Comparison of ENCODE assay signal across 36 cellular contexts in genomic region chr15:88591384-88591783, GRCh38. TPM values are rescaled to one million over a fixed set of nuclear protein-coding genes. Genes with fewer than 3 reads are reported as not detected.
DNase-seq lines count a peak whose midpoint lies in the region; ATAC-seq, FAIRE-seq and TF ChIP-seq lines count a peak whose summit lies in the region.
"Had no signal": no experiment of that assay in that cellular context is flagged by ENCODE, and none has a peak within 500 bp of the region (broad histone marks: within the 10 kb centered on the region; RNA-seq: fewer than 3 reads in every experiment).

No MANE protein-coding gene starts in this region.

- peak; percentile 68 for FAIRE-seq in D721Med (lab: Jason Lieb, UNC)
- no peak for FAIRE-seq in K562 (lab: Jason Lieb, UNC)
- FAIRE-seq: A204.1 had no signal

- H3K9me3 ChIP-seq in HEK293 (ENCODE audit: control insufficient read depth, insufficient read depth, low read depth, low read length) (no peaks in the 10 kb centered on the region), SJCRH30 (replicated peaks) (no peaks in the 10 kb centered on the region), K562 (replicated peaks; ENCODE audit: control insufficient read depth, insufficient read depth, low read depth, low read length) (no peaks in the 10 kb centered on the region)
- H3K9me3 ChIP-seq: A549; BE2C; BLaER1; BLaER1 treated with 17β-estradiol and CSF1 and Interleukin-3, amounts not matched to agents 10 nM and 100 nM; Caco-2 had no signal

- no peaks in the 10 kb centered on the region for H3K36me3 Mint-ChIP-seq in natural killer cell
- H3K36me3 Mint-ChIP-seq: CD14-positive monocyte; CD4-positive, alpha-beta memory T cell; CD4-positive, CD25-positive, alpha-beta regulatory T cell; CD8-positive, alpha-beta memory T cell; CD8-positive, alpha-beta T cell had no signal

- no peak for TF ChIP-seq CTCF in D721Med (IDR thresholded peaks at IDR 0.05; ENCODE audit: insufficient read depth, missing control alignments)
- no peak for TF ChIP-seq CTCF in HEK293 (tag by site-specific recombination; IDR thresholded peaks at IDR 0.05)
- no peak for TF ChIP-seq CTCF in K562 (IDR thresholded peaks at IDR 0.05 in 2 of 3, conservative IDR thresholded peaks at IDR 0.05 in 1 of 3; ENCODE audit: insufficient read depth in 2 of 3, low read depth in 1 of 3, low read length in 3 of 3)
- TF ChIP-seq CTCF in natural killer cell (IDR thresholded peaks at IDR 0.05) = no peak

- no peak for TF ChIP-seq EP300 in K562 (IDR thresholded peaks at IDR 0.05; ENCODE audit: low read length)

- no peak overlapping the region for H3K4me3 Mint-ChIP-seq in natural killer cell
- H3K4me3 Mint-ChIP-seq: B cell; CD14-positive monocyte; CD4-positive, alpha-beta memory T cell; CD4-positive, alpha-beta T cell; CD4-positive, CD25-positive, alpha-beta regulatory T cell; CD8-positive, alpha-beta memory T cell; CD8-positive, alpha-beta T cell had no signal

- ATAC-seq in K562 (no peak), natural killer cell (no peak)
- ATAC-seq: A549; CD8-positive, alpha-beta T cell had no signal

- H3K4me2 ChIP-seq in K562 (ENCODE audit: insufficient read depth, low read length) = no peak overlapping the region
- H3K4me2 ChIP-seq: A549; BLaER1; BLaER1 treated with 17β-estradiol and CSF1 and Interleukin-3, amounts not matched to agents 10 nM and 100 nM had no signal

- H3K4me3 ChIP-seq in HEK293 (ENCODE audit: low read depth, low read length) (no peak overlapping the region), SJCRH30 (no peak overlapping the region), K562 (no peak overlapping the region)
- H3K4me3 ChIP-seq: A549; BLaER1; BLaER1 treated with 17β-estradiol and CSF1 and Interleukin-3, amounts not matched to agents 10 nM and 100 nM had no signal

- no peak for DNase-seq in D721Med (ENCODE audit: insufficient read length, low spot score)
- no peak for DNase-seq in SJCRH30
- no peak for DNase-seq in K562 (ENCODE audit: extremely low read depth in 1 of 4, low spot score in 3 of 4)
- no peak for DNase-seq in erythroblast (lab: John Stamatoyannopoulos, UW)
- no peak for DNase-seq in natural killer cell
- no peak for DNase-seq in NCI-H187 (lab: John Stamatoyannopoulos, UW)
- DNase-seq in activated CD8-positive, alpha-beta memory T cell treated with anti-CD3 and anti-CD28 coated beads, Interleukin-2, amount 50 U/mL, for 4 hours = no peak
- DNase-seq: 8988T; ACHN; AML-193; BE2C; C1 segment of cervical spinal cord; Caco-2; Calu3; CD4-positive, alpha-beta memory T cell; CD4-positive, alpha-beta T cell; CD4-positive, CD25-positive, alpha-beta regulatory T cell; CD8-positive, alpha-beta memory T cell; CD8-positive, alpha-beta T cell; COR-L47; DMS 273 treated with DMSO at 0.1 percent for 48 hours; DMS153; DMS53; DMS79; DMS79 treated with DMSO at 0.1 percent for 48 hours; DND-41; EL had no signal

- H3K27ac ChIP-seq in HEK293 (ENCODE audit: extremely low read depth, low read depth, low read length) (no peak overlapping the region), SJCRH30 (peak overlapping the region; percentile 32; the same call in 1 of the 2 replicates), K562 (ENCODE audit: extremely low read depth, low read depth, low read length) (no peak overlapping the region)
- H3K27ac ChIP-seq: 22Rv1; A549; BLaER1; BLaER1 treated with 17β-estradiol and CSF1 and Interleukin-3, amounts not matched to agents 10 nM and 100 nM; C4-2B had no signal

- CTCF ChIA-PET in HEK293 (lab: Yijun Ruan, JAX) (no interaction called here), K562 (lab: Yijun Ruan, JAX; ENCODE audit: low intra/inter-chr PET ratio) (no interaction called here)

- H3K27me3 ChIP-seq in SJCRH30 (no peaks in the 10 kb centered on the region), K562 (ENCODE audit: control insufficient read depth in 2 of 2, insufficient read depth in 2 of 2, low read length in 2 of 2) (peaks cover 4 to 9% of the 10 kb centered on the region in 2 experiments; a peak in 4 of 5 replicates)
- H3K27me3 ChIP-seq: BLaER1; BLaER1 treated with 17β-estradiol and CSF1 and Interleukin-3, amounts not matched to agents 10 nM and 100 nM had no signal

- no peak overlapping the region for H2AFZ ChIP-seq in K562 (ENCODE audit: low read depth, low read length)

- peaks cover 10 to 29% of the 10 kb centered on the region in 2 donors for H3K27me3 Mint-ChIP-seq in natural killer cell (ENCODE audit: low read depth in 2 of 2)
- H3K27me3 Mint-ChIP-seq: B cell had no signal

- BruUV-seq in K562 (replicated peaks; lab: Mats Ljungman, UMichigan) = no TSS peak

- no peak overlapping the region for H3K9ac ChIP-seq in K562 (ENCODE audit: insufficient read depth in 1 of 2, low read depth in 2 of 2, low read length in 2 of 2)
- H3K9ac ChIP-seq: BLaER1; BLaER1 treated with 17β-estradiol and CSF1 and Interleukin-3, amounts not matched to agents 10 nM and 100 nM had no signal

- H3K27ac Mint-ChIP-seq in natural killer cell = no peak overlapping the region
- H3K27ac Mint-ChIP-seq: B cell; CD14-positive monocyte; CD4-positive, alpha-beta T cell; CD4-positive, CD25-positive, alpha-beta regulatory T cell; CD8-positive, alpha-beta memory T cell; CD8-positive, alpha-beta T cell had no signal

- no peaks in the 10 kb centered on the region for H3K36me3 ChIP-seq in HEK293 (ENCODE audit: control insufficient read depth in 2 of 2, insufficient read depth in 1 of 2, low read length in 2 of 2)
- H3K36me3 ChIP-seq in SJCRH30 = no peaks in the 10 kb centered on the region
- H3K36me3 ChIP-seq in K562 (ENCODE audit: control insufficient read depth, insufficient read depth, low read length) = no peaks in the 10 kb centered on the region
- H3K36me3 ChIP-seq: BE2C; BLaER1; BLaER1 treated with 17β-estradiol and CSF1 and Interleukin-3, amounts not matched to agents 10 nM and 100 nM had no signal

- no peaks in the 10 kb centered on the region for H4K20me1 ChIP-seq in K562 (replicated peaks; ENCODE audit: control insufficient read depth, insufficient read depth, low read length)
- H4K20me1 ChIP-seq: BLaER1; BLaER1 treated with 17β-estradiol and CSF1 and Interleukin-3, amounts not matched to agents 10 nM and 100 nM had no signal

- H3K9me3 Mint-ChIP-seq in natural killer cell = no peaks in the 10 kb centered on the region
- H3K9me3 Mint-ChIP-seq: CD14-positive monocyte; CD4-positive, alpha-beta T cell; CD8-positive, alpha-beta T cell had no signal

- in situ Hi-C loops in K562 (cut with MboI) = no loop called here

- POLR2A ChIA-PET in HEK293 (lab: Yijun Ruan, JAX) = no interaction called here
- POLR2A ChIA-PET in K562 (lab: Yijun Ruan, JAX) = no interaction called here

- TF ChIP-seq POLR2A in K562 (conservative IDR thresholded peaks at IDR 0.05) = no peak
- no peak for TF ChIP-seq POLR2A in erythroblast (IDR thresholded peaks at IDR 0.05; ENCODE audit: low read length)

- TF ChIP-seq RAD21 in K562 (CRISPR knock-in tag; conservative IDR thresholded peaks at IDR 0.05 in 1 of 2, IDR thresholded peaks at IDR 0.05 in 1 of 2) = no peak

- H3K4me1 ChIP-seq in HEK293 (ENCODE audit: control insufficient read depth, insufficient read depth, low read length) (peaks cover 15% of the 10 kb centered on the region; the same call in 1 of the 2 replicates), SJCRH30 (peaks cover 5% of the 10 kb centered on the region; the same call in 1 of the 2 replicates), K562 (replicated peaks in 1 of 2; ENCODE audit: control insufficient read depth in 2 of 2, insufficient read depth in 2 of 2, low read length in 2 of 2) (no peaks in the 10 kb centered on the region)
- H3K4me1 ChIP-seq: A549; BLaER1; BLaER1 treated with 17β-estradiol and CSF1 and Interleukin-3, amounts not matched to agents 10 nM and 100 nM; Caco-2 had no signal

- H3K4me1 Mint-ChIP-seq in natural killer cell = no peaks in the 10 kb centered on the region
- H3K4me1 Mint-ChIP-seq: B cell; CD14-positive monocyte; CD4-positive, CD25-positive, alpha-beta regulatory T cell had no signal

- intact Hi-C loops in K562 (cut with micrococcal nuclease) (no loop called here), natural killer cell (cut with micrococcal nuclease) (no loop called here)

- H3K9me1 ChIP-seq in K562 (ENCODE audit: control insufficient read depth, insufficient read depth, low read length) = no peaks in the 10 kb centered on the region

- no peaks in the 10 kb centered on the region for H3K79me2 ChIP-seq in K562 (ENCODE audit: control insufficient read depth, insufficient read depth, low read length)

RNA-seq across cellular contexts. Expression of gene AEN, which starts 29.8 kb away (rescaled TPM):
- 71.1 and 76.5 TPM in 2 replicates for total RNA-seq in SJCRH30 (2014; rRNA removed; shearing (Covaris generic))
- total RNA-seq in K562 (2011; cell fraction: chromatin; rRNA removed; ENCODE audit: low replicate concordance) = 39.3 and 74.9 TPM in 2 replicates
- 60.9 and 72.5 TPM in 2 replicates for total RNA-seq in K562 (2011; cell fraction: nucleolus; rRNA removed)
- 49.7 and 55.9 TPM in 2 replicates for total RNA-seq in K562 (2011; cell fraction: nucleoplasm; rRNA removed)
- 51.0 and 56.6 TPM in 2 replicates for total RNA-seq in K562 (2014; rRNA removed)
- total RNA-seq in K562 (2014; rRNA removed; fragmentation: Illumina TruSeq; extraction: Trizol) = 24.6 and 26.3 TPM in 2 replicates
- total RNA-seq in K562 (2015; rRNA removed; fragmentation: Illumina TruSeq; extraction: Trizol) = 40.0 and 40.9 TPM in 2 replicates
- 49.2 and 52.7 TPM in 2 replicates for total RNA-seq in K562 (2021)
- 30.8 and 32.8 TPM in 2 replicates for polyA plus RNA-seq in K562 (2011; rRNA removed)
- polyA plus RNA-seq in K562 (2011; cell fraction: cytosol; rRNA removed) = 31.2 and 50.1 TPM in 2 replicates
- polyA plus RNA-seq in K562 (2011; cell fraction: nucleus; rRNA removed) = 44.5 and 69.3 TPM in 2 replicates
- 22.0 and 27.2 TPM in 2 replicates for polyA plus RNA-seq in K562 (2012)
- polyA plus RNA-seq in K562 (2014; fragmentation: Illumina TruSeq; extraction: Trizol) = 31.6 and 35.1 TPM in 2 replicates
- polyA plus RNA-seq in K562 (2014; fragmentation: Nextera tagmentation; extraction: Ambion mirVana) = 10 to 100 TPM in 1 of 2 experiments, 1 to 10 TPM in 1; 9.0 to 11.7 TPM
- polyA plus RNA-seq in K562 (2014; rRNA removed) = 35.5 and 45.5 TPM in 2 replicates
- 20.7 and 30.4 TPM in 2 replicates for polyA minus RNA-seq in K562 (2011; rRNA and poly(A)+ RNA removed)
- 20.4 and 26.9 TPM in 2 replicates for polyA minus RNA-seq in K562 (2011; cell fraction: cytosol; rRNA and poly(A)+ RNA removed)
- 39.8 and 44.6 TPM in 2 replicates for polyA minus RNA-seq in K562 (2011; cell fraction: nucleus; rRNA and poly(A)+ RNA removed)
- 10 to 100 TPM; 19.9 to 26.9 (median 20.9) TPM for total RNA-seq in natural killer cell

RNA-seq across cellular contexts. Expression of gene DET1, which starts 44.9 kb away (rescaled TPM):
- 7.7 and 8.2 TPM in 2 replicates for total RNA-seq in SJCRH30 (2014; rRNA removed; shearing (Covaris generic))
- total RNA-seq in K562 (2011; cell fraction: chromatin; rRNA removed; ENCODE audit: low replicate concordance) = 17.4 and 23.9 TPM in 2 replicates
- total RNA-seq in K562 (2011; cell fraction: nucleolus; rRNA removed) = 10.8 and 11.7 TPM in 2 replicates
- 20.8 and 25.6 TPM in 2 replicates for total RNA-seq in K562 (2011; cell fraction: nucleoplasm; rRNA removed)
- 4.9 and 5.3 TPM in 2 replicates for total RNA-seq in K562 (2014; rRNA removed)
- total RNA-seq in K562 (2014; rRNA removed; fragmentation: Illumina TruSeq; extraction: Trizol) = 5.8 and 5.9 TPM in 2 replicates
- total RNA-seq in K562 (2015; rRNA removed; fragmentation: Illumina TruSeq; extraction: Trizol) = 3.7 and 5.0 TPM in 2 replicates
- 5.6 and 6.0 TPM in 2 replicates for total RNA-seq in K562 (2021)
- polyA plus RNA-seq in K562 (2011; rRNA removed) = 8.1 and 9.6 TPM in 2 replicates
- 7.7 and 9.3 TPM in 2 replicates for polyA plus RNA-seq in K562 (2011; cell fraction: cytosol; rRNA removed)
- 17.0 and 18.9 TPM in 2 replicates for polyA plus RNA-seq in K562 (2011; cell fraction: nucleus; rRNA removed)
- polyA plus RNA-seq in K562 (2012) = 5.8 and 9.3 TPM in 2 replicates
- 7.0 and 7.3 TPM in 2 replicates for polyA plus RNA-seq in K562 (2014; fragmentation: Illumina TruSeq; extraction: Trizol)
- polyA plus RNA-seq in K562 (2014; fragmentation: Nextera tagmentation; extraction: Ambion mirVana) = 1 to 10 TPM; 4.2 to 6.1 TPM
- 6.9 and 7.3 TPM in 2 replicates for polyA plus RNA-seq in K562 (2014; rRNA removed)
- 9.2 and 12.9 TPM in 2 replicates for polyA minus RNA-seq in K562 (2011; rRNA and poly(A)+ RNA removed)
- polyA minus RNA-seq in K562 (2011; cell fraction: cytosol; rRNA and poly(A)+ RNA removed) = 2.0 and 3.0 TPM in 2 replicates
- 12.3 and 19.1 TPM in 2 replicates for polyA minus RNA-seq in K562 (2011; cell fraction: nucleus; rRNA and poly(A)+ RNA removed)
- 1 to 10 TPM; 3.9 to 5.8 (median 5.2) TPM for total RNA-seq in natural killer cell

RNA-seq across cellular contexts. Expression of gene ISG20, which starts 47.4 kb away (rescaled TPM):
- 0.97 and 1.0 TPM in 2 replicates for total RNA-seq in SJCRH30 (2014; rRNA removed; shearing (Covaris generic))
- 1.2 and 4.5 TPM in 2 replicates for total RNA-seq in K562 (2011; cell fraction: chromatin; rRNA removed; ENCODE audit: low replicate concordance)
- 2.2 and 2.7 TPM in 2 replicates for total RNA-seq in K562 (2011; cell fraction: nucleolus; rRNA removed)
- total RNA-seq in K562 (2011; cell fraction: nucleoplasm; rRNA removed) = 2.3 and 3.1 TPM in 2 replicates
- total RNA-seq in K562 (2014; rRNA removed) (1.3 and 2.4 TPM in 2 replicates), K562 (2014; rRNA removed; fragmentation: Illumina TruSeq; extraction: Trizol) (0.16 and 0.36 TPM in 2 replicates), K562 (2015; rRNA removed; fragmentation: Illumina TruSeq; extraction: Trizol) (0.65 and 1.1 TPM in 2 replicates), K562 (2021) (1.9 TPM in 2 replicates), natural killer cell (100 to 1,000 TPM in 2 of 3 donors, 10 to 100 TPM in 1; 80.6 to 137 (median 116) TPM)
- polyA plus RNA-seq in K562 (2011; rRNA removed) (0.43 and 1.0 TPM in 2 replicates), K562 (2014; fragmentation: Illumina TruSeq; extraction: Trizol) (0.06 and 0.32 TPM in 2 replicates), K562 (2014; fragmentation: Nextera tagmentation; extraction: Ambion mirVana) (under 1 TPM; 0.70 to 1.00 TPM), K562 (2014; rRNA removed) (1.7 and 2.1 TPM in 2 replicates)
- polyA plus RNA-seq in K562 (2011; cell fraction: cytosol; rRNA removed) = 0.35 and 1.8 TPM in 2 replicates
- polyA plus RNA-seq in K562 (2011; cell fraction: nucleus; rRNA removed) = 0.76 and 1.9 TPM in 2 replicates
- 1.4 and 4.0 TPM in 2 replicates for polyA plus RNA-seq in K562 (2012)
- polyA minus RNA-seq in K562 (2011; rRNA and poly(A)+ RNA removed) = 0.11 and 0.30 TPM in 2 replicates
- polyA minus RNA-seq in K562 (2011; cell fraction: cytosol; rRNA and poly(A)+ RNA removed) = not detected in 2 replicates
- 0.67 and 1.5 TPM in 2 replicates for polyA minus RNA-seq in K562 (2011; cell fraction: nucleus; rRNA and poly(A)+ RNA removed)

Comparison
In these comparisons a context has a peak if more than half of its experiments do, and no peak if none do; other contexts are left out.
1. RNA of gene ISG20, which starts 47.4 kb away (total RNA-seq): 80.6 to 137 TPM in natural killer cell; 0.16 to 4.5 TPM in K562 and 0.97 to 1.0 TPM in SJCRH30; every median in the first group is over 10 times any median in the second.